9 cellular contexts compared by ENCODE assay signal in genomic region chr11:27464155-27464759, GRCh38. TPM values are rescaled to one million over a fixed set of nuclear protein-coding genes. Genes with fewer than 3 reads are reported as not detected.
DNase-seq lines count a peak whose midpoint lies in the region; ATAC-seq and TF ChIP-seq lines count a peak whose summit lies in the region.
"Had no signal": no experiment of that assay in that cellular context is flagged by ENCODE, and none has a peak within 500 bp of the region (broad histone marks: within the 10 kb centered on the region; RNA-seq: fewer than 3 reads in every experiment).

No MANE protein-coding gene starts in this region.

- H3K4me3 ChIP-seq in SJCRH30, result no peak overlapping the region
- H3K4me3 ChIP-seq: vagina had no signal

- peaks cover 8% of the 10 kb centered on the region for H3K36me3 Mint-ChIP-seq in progenitor cell of endocrine pancreas (ENCODE audit: insufficient read depth)

- no peaks in the 10 kb centered on the region for H3K9me3 Mint-ChIP-seq in progenitor cell of endocrine pancreas (ENCODE audit: low read depth)

- H3K4me1 ChIP-seq in foreskin keratinocyte, result peaks cover 59% of the 10 kb centered on the region
- peaks cover 6% of the 10 kb centered on the region; the same call in 1 of the 2 replicates for H3K4me1 ChIP-seq in SJCRH30

- no peaks in the 10 kb centered on the region for H3K36me3 ChIP-seq in SJCRH30
- H3K36me3 ChIP-seq: vagina had no signal

- no peaks in the 10 kb centered on the region for H3K27me3 Mint-ChIP-seq in progenitor cell of endocrine pancreas

- H3K27me3 ChIP-seq in foreskin keratinocyte, result no peaks in the 10 kb centered on the region
- no peaks in the 10 kb centered on the region for H3K27me3 ChIP-seq in SJCRH30
- H3K27me3 ChIP-seq: vagina had no signal

- H3K9me3 ChIP-seq in SJCRH30 (replicated peaks), result no peaks in the 10 kb centered on the region
- H3K9me3 ChIP-seq: vagina had no signal

- H3K27ac Mint-ChIP-seq in progenitor cell of endocrine pancreas, result peak overlapping the region; percentile 91

- peaks cover 71% of the 10 kb centered on the region for H3K4me1 Mint-ChIP-seq in progenitor cell of endocrine pancreas (ENCODE audit: low read depth)

- H3K27ac ChIP-seq in foreskin keratinocyte (peak overlapping the region; percentile 76), SJCRH30 (no peak overlapping the region)
- H3K27ac ChIP-seq: vagina had no signal

- TF ChIP-seq CTCF in foreskin keratinocyte (conservative IDR thresholded peaks at IDR 0.05), result no peak
- TF ChIP-seq CTCF in progenitor cell of endocrine pancreas (IDR thresholded peaks at IDR 0.05; ENCODE audit: unreplicated experiment), result no peak

- in situ Hi-C loops in SK-MEL-5 (cut with HindIII; ENCODE audit: low pct_unique_long_range_greater_than_20kb, low sequenced_read_pairs), result no loop called here

- no peak overlapping the region for H3K4me3 Mint-ChIP-seq in progenitor cell of endocrine pancreas (ENCODE audit: low read depth)

- ATAC-seq in foreskin keratinocyte (peak; percentile 66), HG03354 (IDR thresholded peaks at IDR 0.05; ENCODE audit: poor library complexity, severe bottlenecking, unreplicated experiment) (no peak), GM21576 (IDR thresholded peaks at IDR 0.05; ENCODE audit: unreplicated experiment) (no peak)

- peak; percentile 78 for DNase-seq in H4 (ENCODE audit: low spot score)
- DNase-seq in SK-MEL-5 (ENCODE audit: low read depth, low spot score), result peak; percentile 62
- DNase-seq in foreskin keratinocyte, result peak in 1 of 2 donors; percentile 82
- DNase-seq in progenitor cell of endocrine pancreas (ENCODE audit: low spot score, unreplicated experiment), result no peak
- no peak for DNase-seq in SJCRH30
- DNase-seq in OCI-M2 (lab: John Stamatoyannopoulos, UW; ENCODE audit: unreplicated experiment), result no peak

RNA-seq across cellular contexts. Expression of gene LGR4, which starts 8.3 kb away (rescaled TPM):
- total RNA-seq in H4 (2014; rRNA removed; shearing (Covaris generic)), result 25.1 and 28.5 TPM in 2 replicates
- total RNA-seq in SK-MEL-5 (2014; rRNA removed; shearing (Covaris generic)), result 10.0 and 10.2 TPM in 2 replicates
- 9.8 and 10.7 TPM in 2 replicates for polyA plus RNA-seq in SK-MEL-5 (2015; cell fraction: cytosol; rRNA removed)
- 24.4 and 25.0 TPM in 2 replicates for polyA plus RNA-seq in SK-MEL-5 (2015; cell fraction: nucleus; rRNA removed)
- 29.0 and 40.7 TPM in 2 replicates for total RNA-seq in foreskin keratinocyte
- polyA plus RNA-seq in foreskin keratinocyte, result 5.5 and 9.1 TPM in 2 replicates
- 138 and 154 TPM in 2 replicates for total RNA-seq in progenitor cell of endocrine pancreas
- total RNA-seq in SJCRH30 (2014; rRNA removed; shearing (Covaris generic)), result 40.0 and 44.2 TPM in 2 replicates

RNA-seq across cellular contexts. Expression of gene LIN7C, which starts 42.3 kb away (rescaled TPM):
- 41.6 and 63.4 TPM in 2 replicates for total RNA-seq in H4 (2014; rRNA removed; shearing (Covaris generic))
- total RNA-seq in SK-MEL-5 (2014; rRNA removed; shearing (Covaris generic)), result 31.1 and 31.9 TPM in 2 replicates
- polyA plus RNA-seq in SK-MEL-5 (2015; cell fraction: cytosol; rRNA removed), result 24.4 and 29.4 TPM in 2 replicates
- 30.0 and 30.5 TPM in 2 replicates for polyA plus RNA-seq in SK-MEL-5 (2015; cell fraction: nucleus; rRNA removed)
- total RNA-seq in foreskin keratinocyte, result 42.6 and 46.6 TPM in 2 replicates
- polyA plus RNA-seq in foreskin keratinocyte, result 8.1 and 10.7 TPM in 2 replicates
- 36.5 and 38.2 TPM in 2 replicates for total RNA-seq in progenitor cell of endocrine pancreas
- total RNA-seq in SJCRH30 (2014; rRNA removed; shearing (Covaris generic)), result 64.6 and 70.6 TPM in 2 replicates

Comparison
In these comparisons a context has a peak if more than half of its experiments do, and no peak if none do; other contexts are left out.
1. DNase-seq: peak in H4 (single experiment) and SK-MEL-5 (single experiment); none in progenitor cell of endocrine pancreas (single experiment), SJCRH30 (0 of 2) and OCI-M2 (single experiment).